8 cellular contexts compared by ENCODE assay signal in genomic region chr10:63268139-63268797, GRCh38.
DNase-seq lines count a peak whose midpoint lies in the region; ATAC-seq, FAIRE-seq and TF ChIP-seq lines count a peak whose summit lies in the region.

No MANE protein-coding gene starts in this region.

- no peak for TF ChIP-seq POLR2A in H54 (IDR thresholded peaks at IDR 0.05; ENCODE audit: low read depth, low read length)
- TF ChIP-seq POLR2A in GM12891 (IDR thresholded peaks at IDR 0.05; ENCODE audit: low read depth, low read length) = no peak

- FAIRE-seq in H54 (lab: Jason Lieb, UNC) (peak; percentile 70), GM12891 (lab: Jason Lieb, UNC) (no peak)

- WGBS in psoas muscle, 3 donors = 0 to 1% (median 0%) methylated on average over 3 of the region's 3 CpGs

- TF ChIP-seq CTCF in WI38 (IDR thresholded peaks at IDR 0.05; ENCODE audit: low read depth, low read length) (no peak), foreskin keratinocyte (conservative IDR thresholded peaks at IDR 0.05) (no peak), psoas muscle (IDR thresholded peaks at IDR 0.05) (no peak)

- intact Hi-C loops in psoas muscle (cut with DNase I) = loop anchor here (5.0 to 10.0 kb wide), 4 partner anchors 197 to 444 kb away; partner anchors contain the start of gene JMJD1C (in 1 of the 2)

- H3K4me3 ChIP-seq in ACC112 (ENCODE audit: low read depth, low read length) = peak overlapping the region; percentile 91
- peak overlapping the region; percentile 86 for H3K4me3 ChIP-seq in WI38 (ENCODE audit: low read depth, low read length)
- peak overlapping the region; percentile 86 for H3K4me3 ChIP-seq in psoas muscle

- no peak overlapping the region for H2AFZ ChIP-seq in ACC112 (ENCODE audit: low read length, unreplicated experiment)

- no peak for DNase-seq in H54 (ENCODE audit: insufficient read length, low spot score)
- no peak for DNase-seq in foreskin keratinocyte
- no peak for DNase-seq in psoas muscle
- DNase-seq in GM12891 (ENCODE audit: insufficient read length, low spot score) = no peak

- peak overlapping the region; percentile 91 for H3K27ac ChIP-seq in ACC112 (ENCODE audit: low read depth, low read length)
- H3K27ac ChIP-seq in foreskin keratinocyte = peak overlapping the region; percentile 96
- H3K27ac ChIP-seq in psoas muscle = peak overlapping the region; percentile 98

- ATAC-seq in foreskin keratinocyte (no peak), psoas muscle (no peak), GM18909 (IDR thresholded peaks at IDR 0.05; ENCODE audit: poor library complexity, unreplicated experiment) (no peak), HG02970 (IDR thresholded peaks at IDR 0.05; ENCODE audit: low FRiP score, unreplicated experiment) (no peak)

- H3K9me3 ChIP-seq in psoas muscle = no peaks in the 10 kb centered on the region

- no peaks in the 10 kb centered on the region for H3K36me3 ChIP-seq in ACC112 (ENCODE audit: insufficient read depth, low read length)
- H3K36me3 ChIP-seq in psoas muscle (ENCODE audit: insufficient read depth in 1 of 2, low read depth in 1 of 2) = no peaks in the 10 kb centered on the region

- H3K27me3 ChIP-seq in ACC112 (ENCODE audit: insufficient read depth, low read length) (no peaks in the 10 kb centered on the region), foreskin keratinocyte (no peaks in the 10 kb centered on the region), psoas muscle (ENCODE audit: insufficient read depth in 3 of 3, low read length in 2 of 3) (no peaks in the 10 kb centered on the region)

- H3K4me1 ChIP-seq in ACC112 (ENCODE audit: control insufficient read depth, insufficient read depth, low read length, unreplicated experiment) = peaks cover 13% of the 10 kb centered on the region
- peaks cover 11% of the 10 kb centered on the region for H3K4me1 ChIP-seq in foreskin keratinocyte
- peaks cover 15% of the 10 kb centered on the region for H3K4me1 ChIP-seq in psoas muscle

- peaks cover 66% of the 10 kb centered on the region for H3K79me2 ChIP-seq in ACC112 (ENCODE audit: control insufficient read depth, insufficient read depth, low read length, unreplicated experiment)

TF ChIP-seq in GM12891, 5 proteins besides CTCF, POLR2A, EP300 and RAD21:
- no peak for TF ChIP-seq PAX5 (IDR thresholded peaks at IDR 0.05; ENCODE audit: insufficient read depth, low read length, severe bottlenecking)
- TF ChIP-seq POLR2AphosphoS5 (IDR thresholded peaks at IDR 0.05; ENCODE audit: low read depth, low read length) = no peak
